In the genomic region with DNA sequence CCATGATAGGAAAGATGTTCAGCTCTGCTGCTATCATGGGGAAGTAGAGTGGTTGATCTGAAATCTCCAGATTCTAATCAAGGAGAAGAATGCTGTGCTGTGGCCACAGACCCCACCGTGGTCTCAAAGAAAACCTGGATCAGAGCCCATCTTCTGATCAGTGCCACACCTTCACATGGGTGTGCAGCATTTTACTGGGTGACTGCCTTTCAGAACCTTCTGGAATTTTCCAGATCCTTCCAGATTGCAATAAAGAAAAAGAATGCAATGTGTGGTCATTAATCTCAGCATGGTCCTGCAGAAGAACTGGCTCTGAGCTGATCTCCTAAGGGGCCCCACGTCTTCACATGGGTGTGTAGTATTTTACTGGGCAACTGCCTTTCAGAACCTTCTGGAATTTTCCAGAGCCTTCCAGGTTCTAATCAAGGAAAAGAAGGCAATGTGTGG, we compare ENCODE assay signal across 8 cellular contexts. TPM values are rescaled to one million over a fixed set of nuclear protein-coding genes. Genes with fewer than 3 reads are reported as not detected.
DNase-seq lines count a peak whose midpoint lies in the region; ATAC-seq and TF ChIP-seq lines count a peak whose summit lies in the region.

No MANE protein-coding gene starts in this region.

- H3K9me3 Mint-ChIP-seq in progenitor cell of endocrine pancreas (ENCODE audit: low read depth), result no peaks in the 10 kb centered on the region

- H3K36me3 ChIP-seq in KOPT-K1 (ENCODE audit: insufficient read depth, low read length) (no peaks in the 10 kb centered on the region), A673 (ENCODE audit: insufficient read depth, low read length, poor library complexity, severe bottlenecking) (no peaks in the 10 kb centered on the region)

- DNase-seq in coronary artery (ENCODE audit: low spot score), result no peak
- no peak for DNase-seq in progenitor cell of endocrine pancreas (ENCODE audit: low spot score, unreplicated experiment)
- no peak for DNase-seq in NOMO-1 treated with DMSO at 0.1 percent for 48 hours (lab: John Stamatoyannopoulos, UW; ENCODE audit: unreplicated experiment)
- no peak for DNase-seq in RPMI8226
- no peak for DNase-seq in A673 (ENCODE audit: low spot score)
- DNase-seq in GOT3 (lab: John Stamatoyannopoulos, UW), result no peak

- H3K4me1 Mint-ChIP-seq in progenitor cell of endocrine pancreas (ENCODE audit: low read depth), result peaks cover 29% of the 10 kb centered on the region

- peak overlapping the region; percentile 77 for H3K27ac ChIP-seq in KOPT-K1 (ENCODE audit: low read depth, low read length, poor library complexity, severe bottlenecking)
- peak overlapping the region; percentile 76 to 83 for H3K27ac ChIP-seq in coronary artery
- H3K27ac ChIP-seq in A673 (ENCODE audit: low read depth, low read length, poor library complexity, severe bottlenecking), result no peak overlapping the region

- ATAC-seq in GM18511 (IDR thresholded peaks at IDR 0.05; ENCODE audit: unreplicated experiment), result peak; percentile 5

- H3K27me3 ChIP-seq in A673 (replicated peaks; ENCODE audit: insufficient read depth, low read depth, low read length, poor library complexity), result no peaks in the 10 kb centered on the region

- H3K27me3 Mint-ChIP-seq in progenitor cell of endocrine pancreas, result no peaks in the 10 kb centered on the region

- H3K4me3 ChIP-seq in coronary artery (no peak overlapping the region), A673 (ENCODE audit: low read depth, low read length, poor library complexity, severe bottlenecking) (no peak overlapping the region)

- peaks cover 5% of the 10 kb centered on the region for H3K36me3 Mint-ChIP-seq in progenitor cell of endocrine pancreas (ENCODE audit: insufficient read depth)

- no peaks in the 10 kb centered on the region for H3K9me3 ChIP-seq in KOPT-K1 (ENCODE audit: insufficient read depth, low read length, poor library complexity, severe bottlenecking)
- no peaks in the 10 kb centered on the region for H3K9me3 ChIP-seq in A673 (ENCODE audit: low read depth, low read length, poor library complexity, severe bottlenecking)

- peak overlapping the region; percentile 3 for H3K4me3 Mint-ChIP-seq in progenitor cell of endocrine pancreas (ENCODE audit: low read depth)

- POLR2A ChIA-PET in A673 (lab: Charles Lee; ENCODE audit: low non-redundant PET), result no interaction called here

- H3K27ac Mint-ChIP-seq in progenitor cell of endocrine pancreas, result peak overlapping the region; percentile 97

- intact Hi-C loops in A673 (cut with micrococcal nuclease; ENCODE audit: unreplicated experiment), result no loop called here

- CTCF ChIA-PET in A673 (lab: Charles Lee), result no interaction called here

- no peak for TF ChIP-seq CTCF in coronary artery (IDR thresholded peaks at IDR 0.05)
- no peak for TF ChIP-seq CTCF in progenitor cell of endocrine pancreas (IDR thresholded peaks at IDR 0.05; ENCODE audit: unreplicated experiment)
- no peak for TF ChIP-seq CTCF in A673 (conservative IDR thresholded peaks at IDR 0.05; ENCODE audit: low read depth, low read length)

- BruUV-seq in A673 (replicated peaks; lab: Mats Ljungman, UMichigan), result no TSS peak

- no peaks in the 10 kb centered on the region for H3K4me1 ChIP-seq in A673 (ENCODE audit: insufficient read depth, low read length, poor library complexity, severe bottlenecking)

RNA-seq across cellular contexts. Expression of gene MBP, which starts 17.1 kb away (rescaled TPM):
- total RNA-seq in progenitor cell of endocrine pancreas (38.4 and 39.0 TPM in 2 replicates), A673 (2021) (0.09 TPM in 1 of 2 replicates, not detected in the other)

Comparison
In these comparisons a context has a peak if more than half of its experiments do, and no peak if none do; other contexts are left out.
1. RNA of gene MBP, which starts 17.1 kb away (total RNA-seq): 38.4 to 39.0 TPM in progenitor cell of endocrine pancreas; 0.09 TPM in A673; every median in the first group is over 10 times any median in the second.